In the genomic region with DNA sequence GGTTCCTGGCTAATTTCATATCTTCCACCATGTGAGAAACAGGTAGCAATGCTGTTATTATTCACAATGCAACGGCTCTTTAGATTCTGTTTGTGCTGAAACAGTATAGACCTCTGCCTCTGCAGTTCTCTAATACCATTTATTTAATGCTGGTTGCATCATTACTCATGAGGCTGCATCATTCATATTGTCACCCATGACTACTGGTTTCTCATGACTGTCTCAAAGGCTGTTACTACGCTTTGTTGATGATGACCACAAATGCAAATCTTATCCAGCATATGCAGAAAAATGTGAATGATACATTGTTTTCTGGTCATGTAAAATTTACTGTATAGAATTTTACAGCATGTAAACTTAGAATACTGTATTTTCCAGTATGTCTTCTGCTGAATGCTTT, we compare ENCODE assay signal across 26 cellular contexts. TPM values are rescaled to one million over a fixed set of nuclear protein-coding genes. Genes with fewer than 3 reads are reported as not detected.
"Had no signal": no experiment of that assay in that cellular context is flagged by ENCODE, and none has a peak within 500 bp of the region (broad histone marks: within the 10 kb centered on the region; RNA-seq: fewer than 3 reads in every experiment).

No MANE protein-coding gene starts in this region.

- H3K4me1 Mint-ChIP-seq: activated B cell treated with CpG ODN at 0.5 μM for 24 hours; activated CD4-positive, alpha-beta T cell treated with anti-CD3 and anti-CD28 coated beads, Interleukin-2, amount 10 ng/mL, durations not matched to agents 24 days and 14 days; activated CD8-positive, alpha-beta memory T cell treated with anti-CD3 and anti-CD28 coated beads, Interleukin-2, amount 10 ng/mL, durations not matched to agents 7 days and 5 days; central memory CD8-positive, alpha-beta T cell; memory B cell had no signal

- H3K27ac ChIP-seq: adrenal gland, ascending aorta, esophagus muscularis mucosa, heart left ventricle, ovary, prostate gland, thyroid gland, upper lobe of right lung had no signal

- H3K9me3 Mint-ChIP-seq: activated B cell treated with CpG ODN at 0.5 μM for 24 hours; activated CD4-positive, alpha-beta T cell treated with anti-CD3 and anti-CD28 coated beads, Interleukin-2, amount 10 ng/mL, durations not matched to agents 24 days and 14 days; activated CD8-positive, alpha-beta T cell treated with anti-CD3 and anti-CD28 coated beads for 36 hours; activated T-helper 1 cell treated with anti-CD3 and anti-CD28 coated beads, Interleukin-12 subunit alpha, Interleukin-12 subunit beta, Interleukin-2, Interleukin-4 antibody, amounts not matched to agents 30 ng/mL and 10 ng/mL and 1 ng/mL, durations not matched to agents 14 hours and 24 hours and 36 hours; central memory CD8-positive, alpha-beta T cell; memory B cell; natural killer cell treated with Interleukin-12 subunit alpha and Interleukin-12 subunit beta and Interleukin-15 and Interleukin-18, amount 100 ng/mL, for 72 hours had no signal

- H3K9me3 ChIP-seq: adrenal gland, ascending aorta, esophagus muscularis mucosa, heart left ventricle, ovary, prostate gland, thyroid gland, upper lobe of right lung had no signal

- H3K36me3 ChIP-seq: adrenal gland, ascending aorta, esophagus muscularis mucosa, heart left ventricle, ovary, prostate gland, thyroid gland, upper lobe of right lung had no signal

- H3K27me3 ChIP-seq: adrenal gland, ascending aorta, esophagus muscularis mucosa, heart left ventricle, ovary, thyroid gland, upper lobe of right lung had no signal

- FAIRE-seq: colon, keratinocyte had no signal

- H3K36me3 Mint-ChIP-seq: activated CD8-positive, alpha-beta memory T cell treated with anti-CD3 and anti-CD28 coated beads, Interleukin-2, amount 10 ng/mL, durations not matched to agents 7 days and 5 days; activated naive CD8-positive, alpha-beta T cell; memory B cell; natural killer cell treated with Interleukin-12 subunit alpha and Interleukin-12 subunit beta and Interleukin-15 and Interleukin-18, amount 100 ng/mL, for 72 hours had no signal

- H3K4me3 Mint-ChIP-seq: activated B cell treated with CpG ODN at 0.5 μM for 24 hours; activated CD4-positive, alpha-beta T cell treated with anti-CD3 and anti-CD28 coated beads, Interleukin-2, amount 10 ng/mL, durations not matched to agents 24 days and 14 days; activated CD8-positive, alpha-beta memory T cell treated with anti-CD3 and anti-CD28 coated beads, Interleukin-2, amount 10 ng/mL, durations not matched to agents 7 days and 5 days; activated CD8-positive, alpha-beta T cell treated with anti-CD3 and anti-CD28 coated beads for 36 hours; activated naive CD8-positive, alpha-beta T cell; activated T-helper 1 cell treated with anti-CD3 and anti-CD28 coated beads, Interleukin-12 subunit alpha, Interleukin-12 subunit beta, Interleukin-2, Interleukin-4 antibody, amounts not matched to agents 30 ng/mL and 10 ng/mL and 1 ng/mL, durations not matched to agents 14 hours and 24 hours and 36 hours; central memory CD8-positive, alpha-beta T cell; memory B cell; natural killer cell treated with Interleukin-12 subunit alpha and Interleukin-12 subunit beta and Interleukin-15 and Interleukin-18, amount 100 ng/mL, for 72 hours had no signal

- H3K4me1 ChIP-seq: adrenal gland, ascending aorta, esophagus muscularis mucosa, heart left ventricle, prostate gland, upper lobe of right lung had no signal

- DNase-seq: activated B cell treated with CpG ODN at 0.5 μM for 24 hours; activated CD4-positive, alpha-beta T cell treated with anti-CD3 and anti-CD28 coated beads, Interleukin-2, amount 10 ng/mL, durations not matched to agents 24 days and 14 days; activated CD8-positive, alpha-beta memory T cell treated with anti-CD3 and anti-CD28 coated beads, Interleukin-2, amount 10 ng/mL, durations not matched to agents 7 days and 5 days; activated CD8-positive, alpha-beta T cell treated with anti-CD3 and anti-CD28 coated beads for 36 hours; activated T-cell treated with anti-CD3 and anti-CD28 coated beads for 4 hours; adrenal gland; effector memory CD4-positive, alpha-beta T cell; heart left ventricle; left colon; ovary; stimulated activated CD4-positive, alpha-beta T cell treated with anti-CD3 and anti-CD28 coated beads, Interleukin-4, amount 100 ng/mL, for 1 hour; stimulated activated naive CD8-positive, alpha-beta T cell treated with anti-CD3 and anti-CD28 coated beads, Interleukin-15, Interleukin-2, amounts not matched to agents 100 U/mL and 50 U/mL, for 24 hours; T1000; thyroid gland; upper lobe of right lung had no signal

- H3K27ac Mint-ChIP-seq: activated B cell treated with CpG ODN at 0.5 μM for 24 hours; activated CD4-positive, alpha-beta T cell treated with anti-CD3 and anti-CD28 coated beads, Interleukin-2, amount 10 ng/mL, durations not matched to agents 24 days and 14 days; activated CD8-positive, alpha-beta memory T cell treated with anti-CD3 and anti-CD28 coated beads, Interleukin-2, amount 10 ng/mL, durations not matched to agents 7 days and 5 days; activated CD8-positive, alpha-beta T cell treated with anti-CD3 and anti-CD28 coated beads for 36 hours; activated naive CD8-positive, alpha-beta T cell; activated T-helper 1 cell treated with anti-CD3 and anti-CD28 coated beads, Interleukin-12 subunit alpha, Interleukin-12 subunit beta, Interleukin-2, Interleukin-4 antibody, amounts not matched to agents 30 ng/mL and 10 ng/mL and 1 ng/mL, durations not matched to agents 14 hours and 24 hours and 36 hours; memory B cell; natural killer cell treated with Interleukin-12 subunit alpha and Interleukin-12 subunit beta and Interleukin-15 and Interleukin-18, amount 100 ng/mL, for 72 hours had no signal

- H3K4me3 ChIP-seq: adrenal gland, ascending aorta, esophagus muscularis mucosa, heart left ventricle, ovary, prostate gland, thyroid gland, upper lobe of right lung had no signal

- ATAC-seq: activated CD8-positive, alpha-beta memory T cell treated with anti-CD3 and anti-CD28 coated beads, Interleukin-2, amount 10 ng/mL, durations not matched to agents 7 days and 5 days; activated CD8-positive, alpha-beta T cell treated with anti-CD3 and anti-CD28 coated beads for 36 hours; heart left ventricle; left colon; natural killer cell treated with Interleukin-12 subunit alpha and Interleukin-12 subunit beta and Interleukin-15 and Interleukin-18, amount 100 ng/mL, for 72 hours; stimulated activated naive CD8-positive, alpha-beta T cell treated with anti-CD3 and anti-CD28 coated beads, Interleukin-15, Interleukin-2, amounts not matched to agents 100 U/mL and 50 U/mL, for 24 hours; upper lobe of right lung had no signal

RNA-seq across cellular contexts. Expression of a gene that starts 22.5 kb away (rescaled TPM):
- total RNA-seq: activated B cell treated with CpG ODN at 0.5 μM for 24 hours; activated CD4-positive, alpha-beta T cell treated with anti-CD3 and anti-CD28 coated beads, Interleukin-2, amount 10 ng/mL, durations not matched to agents 24 days and 14 days; activated CD8-positive, alpha-beta memory T cell treated with anti-CD3 and anti-CD28 coated beads, Interleukin-2, amount 10 ng/mL, durations not matched to agents 7 days and 5 days; activated CD8-positive, alpha-beta T cell treated with anti-CD3 and anti-CD28 coated beads for 36 hours; activated T-helper 1 cell treated with anti-CD3 and anti-CD28 coated beads, Interleukin-12 subunit alpha, Interleukin-12 subunit beta, Interleukin-2, Interleukin-4 antibody, amounts not matched to agents 30 ng/mL and 10 ng/mL and 1 ng/mL, durations not matched to agents 14 hours and 24 hours and 36 hours; natural killer cell treated with Interleukin-12 subunit alpha and Interleukin-12 subunit beta and Interleukin-15 and Interleukin-18, amount 100 ng/mL, for 72 hours; T-helper 1 cell treated with Interleukin-12 subunit alpha and Interleukin-12 subunit beta and Interleukin-4 antibody, amounts not matched to agents 30 ng/mL and 1 ng/mL, for 36 hours had no signal
